ENCODE assay signal across 19 cellular contexts in the genomic region with DNA sequence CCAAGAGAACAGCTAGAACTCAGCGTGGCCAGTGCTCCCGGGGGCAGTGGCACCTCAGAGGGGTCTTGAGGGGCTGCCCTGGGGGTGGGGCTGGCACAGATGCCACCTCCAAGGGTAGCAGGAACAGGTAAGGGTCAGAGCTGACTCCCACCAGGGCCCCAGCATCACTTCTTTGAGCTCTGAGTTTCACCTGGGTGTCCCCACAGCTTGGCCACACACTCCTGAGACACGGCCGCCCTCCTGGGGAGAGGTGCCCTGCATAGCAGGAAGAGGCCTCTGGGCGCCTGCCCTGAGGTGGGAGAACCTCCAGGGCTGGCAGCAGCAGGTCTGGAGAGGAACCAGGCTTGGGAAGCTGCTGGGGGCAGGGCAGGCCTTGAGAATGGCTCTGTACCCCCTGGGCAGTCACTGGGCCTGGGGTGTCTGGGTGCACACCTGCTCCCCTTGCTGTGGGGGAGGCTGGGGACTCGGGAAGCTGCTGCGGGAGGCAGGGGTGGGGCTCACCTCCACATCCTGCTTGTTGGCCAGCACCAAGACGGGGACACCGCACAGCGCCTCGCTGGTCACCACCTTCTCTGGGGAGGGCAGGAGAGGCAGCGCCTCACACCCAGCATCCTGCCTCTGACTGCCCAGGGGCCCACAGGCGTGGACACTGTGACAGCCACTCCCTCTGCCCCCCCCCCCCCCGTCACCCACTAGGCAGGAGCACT. TPM values are rescaled to one million over a fixed set of nuclear protein-coding genes. Genes with fewer than 3 reads are reported as not detected.
A peak's percentile ranks its signal among the peaks of the same experiment; 100 is the strongest.
DNase-seq lines count a peak whose midpoint lies in the region; ATAC-seq and TF ChIP-seq lines count a peak whose summit lies in the region.
"Had no signal": no experiment of that assay in that cellular context is flagged by ENCODE, and none has a peak within 500 bp of the region (broad histone marks: within the 10 kb centered on the region; RNA-seq: fewer than 3 reads in every experiment).

No MANE protein-coding gene starts in this region.

- H2BK20ac ChIP-seq in IMR-90 (ENCODE audit: low read depth, low read length): no peak overlapping the region

- H4K20me1 ChIP-seq in IMR-90 (ENCODE audit: insufficient read depth, low read length): no peaks in the 10 kb centered on the region

- no peak overlapping the region for H3K18ac ChIP-seq in IMR-90 (ENCODE audit: low read depth, low read length)

- H3K23ac ChIP-seq in IMR-90 (ENCODE audit: low read depth, low read length): no peak overlapping the region

- DNase-seq in activated naive CD8-positive, alpha-beta T cell treated with anti-CD3 and anti-CD28 coated beads, Interleukin-2, amount 10 ng/mL, durations not matched to agents 7 days and 5 days: peak; percentile 35
- no peak for DNase-seq in activated naive CD8-positive, alpha-beta T cell treated with anti-CD3 and anti-CD28 coated beads, Interleukin-2, amount 50 U/mL, for 24 hours
- DNase-seq in IMR-90 (no peak), left cardiac atrium (peak; percentile 20), upper lobe of right lung (peak; percentile 55), DMS79 treated with DMSO at 0.1 percent for 48 hours (lab: John Stamatoyannopoulos, UW) (no peak)
- DNase-seq: activated CD4-positive, alpha-beta T cell treated with anti-CD3 and anti-CD28 coated beads, Interleukin-2, amount 50 U/mL, for 1 hour; activated naive CD4-positive, alpha-beta T cell treated with anti-CD3 and anti-CD28 coated beads for 36 hours; endodermal cell; NCI-H1417 treated with DMSO at 0.1 percent for 48 hours; NCI-H446 treated with DMSO at 0.1 percent for 48 hours; T-helper 17 cell had no signal

- H3K27ac ChIP-seq in IMR-90 (ENCODE audit: insufficient read depth, low read length): no peak overlapping the region
- H3K27ac ChIP-seq in upper lobe of right lung: no peak overlapping the region
- H3K27ac ChIP-seq: prostate gland, tibial artery had no signal

- no peak overlapping the region for H3K4me3 Mint-ChIP-seq in activated naive CD8-positive, alpha-beta T cell treated with anti-CD3 and anti-CD28 coated beads, Interleukin-2, amount 10 ng/mL, durations not matched to agents 7 days and 5 days
- no peak overlapping the region for H3K4me3 Mint-ChIP-seq in activated naive CD8-positive, alpha-beta T cell treated with anti-CD3 and anti-CD28 coated beads, Interleukin-2, amount 50 U/mL, for 24 hours
- H3K4me3 Mint-ChIP-seq: activated naive CD4-positive, alpha-beta T cell treated with anti-CD3 and anti-CD28 coated beads for 36 hours; endodermal cell; T-helper 17 cell had no signal

- no peaks in the 10 kb centered on the region for H3K9me1 ChIP-seq in IMR-90 (ENCODE audit: insufficient read depth, low read length)

- H2AFZ ChIP-seq in IMR-90 (replicated peaks; ENCODE audit: low read length, poor library complexity): no peak overlapping the region

- no peak overlapping the region for H3K14ac ChIP-seq in IMR-90 (replicated peaks; ENCODE audit: low read depth, low read length)

- H3K27me3 Mint-ChIP-seq in activated naive CD8-positive, alpha-beta T cell treated with anti-CD3 and anti-CD28 coated beads, Interleukin-2, amount 10 ng/mL, durations not matched to agents 7 days and 5 days: no peaks in the 10 kb centered on the region
- no peaks in the 10 kb centered on the region for H3K27me3 Mint-ChIP-seq in activated naive CD8-positive, alpha-beta T cell treated with anti-CD3 and anti-CD28 coated beads, Interleukin-2, amount 50 U/mL, for 24 hours
- H3K27me3 Mint-ChIP-seq: T-helper 17 cell had no signal

- BruUV-seq in IMR-90 (replicated peaks; lab: Mats Ljungman, UMichigan): no TSS peak

- TF ChIP-seq RAD21 in IMR-90 (IDR thresholded peaks at IDR 0.05; ENCODE audit: low read length): no peak

- H3K4me3 ChIP-seq in IMR-90 (ENCODE audit: insufficient read depth, low read depth, low read length): no peak overlapping the region
- no peak overlapping the region for H3K4me3 ChIP-seq in upper lobe of right lung
- H3K4me3 ChIP-seq: breast epithelium, gastroesophageal sphincter, mucosa of descending colon, prostate gland, tibial artery had no signal

- H2BK5ac ChIP-seq in IMR-90 (ENCODE audit: low read depth, low read length, poor library complexity, severe bottlenecking): peak overlapping the region; percentile 28

- no peak for ATAC-seq in activated naive CD8-positive, alpha-beta T cell treated with anti-CD3 and anti-CD28 coated beads, Interleukin-2, amount 10 ng/mL, durations not matched to agents 7 days and 5 days (ENCODE audit: low read depth)
- no peak for ATAC-seq in activated naive CD8-positive, alpha-beta T cell treated with anti-CD3 and anti-CD28 coated beads, Interleukin-2, amount 50 U/mL, for 24 hours
- ATAC-seq in IMR-90 (ENCODE audit: low read depth) (no peak), left cardiac atrium (no peak), upper lobe of right lung (no peak), GM19397 (IDR thresholded peaks at IDR 0.05; ENCODE audit: unreplicated experiment) (no peak), HG02759 (IDR thresholded peaks at IDR 0.05; ENCODE audit: unreplicated experiment) (no peak)
- ATAC-seq: gastroesophageal sphincter, mucosa of descending colon, T-helper 17 cell had no signal

- H3K36me3 Mint-ChIP-seq in activated naive CD8-positive, alpha-beta T cell treated with anti-CD3 and anti-CD28 coated beads, Interleukin-2, amount 10 ng/mL, durations not matched to agents 7 days and 5 days: peaks cover 3% of the 10 kb centered on the region
- H3K36me3 Mint-ChIP-seq in activated naive CD8-positive, alpha-beta T cell treated with anti-CD3 and anti-CD28 coated beads, Interleukin-2, amount 50 U/mL, for 24 hours (ENCODE audit: low read depth): peaks cover 12% of the 10 kb centered on the region

- no peak overlapping the region for H3K9ac ChIP-seq in IMR-90 (ENCODE audit: low read depth, low read length)

- H3K36me3 ChIP-seq in IMR-90 (ENCODE audit: control insufficient read depth, insufficient read depth, low read length) (peaks cover 30% of the 10 kb centered on the region), upper lobe of right lung (peaks cover 30% of the 10 kb centered on the region)

- H3K4ac ChIP-seq in IMR-90 (ENCODE audit: low read depth, low read length): no peak overlapping the region; the same call in 1 of the 2 replicates

- no peak overlapping the region for H3K56ac ChIP-seq in IMR-90 (ENCODE audit: extremely low read depth, insufficient read depth, low read length)

- no peak overlapping the region for H4K8ac ChIP-seq in IMR-90 (ENCODE audit: low read depth in 2 of 2, low read length in 2 of 2)

- peaks cover 24 to 76% of the 10 kb centered on the region in 2 experiments for H3K79me1 ChIP-seq in IMR-90 (ENCODE audit: low read depth in 1 of 2, low read length in 2 of 2)

- dilution Hi-C loops in IMR-90 (cut with HindIII; ENCODE audit: low sequenced_read_pairs, unreplicated experiment): no loop called here

- H2BK120ac ChIP-seq in IMR-90 (ENCODE audit: low read depth, low read length): no peak overlapping the region

- H3K4me1 Mint-ChIP-seq in activated naive CD8-positive, alpha-beta T cell treated with anti-CD3 and anti-CD28 coated beads, Interleukin-2, amount 10 ng/mL, durations not matched to agents 7 days and 5 days: peaks cover 8% of the 10 kb centered on the region
- H3K4me1 Mint-ChIP-seq in activated naive CD8-positive, alpha-beta T cell treated with anti-CD3 and anti-CD28 coated beads, Interleukin-2, amount 50 U/mL, for 24 hours: peaks cover 35% of the 10 kb centered on the region

- no peak overlapping the region for H3K4me2 ChIP-seq in IMR-90 (ENCODE audit: low read depth, low read length)

- CTCF ChIA-PET in IMR-90 (lab: Yijun Ruan, JAX): no interaction called here

- WGBS in IMR-90 (ENCODE audit: extremely low coverage in 2 of 2, insufficient read length in 1 of 2), 2 experiments: no CpG with 5 or more reads among the region's 14 CpGs

- POLR2A ChIA-PET in activated naive CD8-positive, alpha-beta T cell treated with anti-CD3 and anti-CD28 coated beads, Interleukin-2, amount 10 ng/mL, durations not matched to agents 7 days and 5 days (lab: Charles Lee): interaction anchor here (0.7 kb wide), 1 partner anchor 180 kb away, joined by 3 read pairs; no protein-coding TSS in a partner anchor
- POLR2A ChIA-PET in IMR-90 (lab: Charles Lee; ENCODE audit: unreplicated experiment): no interaction called here

- no peak overlapping the region for H2AK5ac ChIP-seq in IMR-90 (ENCODE audit: low read depth, low read length)

- no peaks in the 10 kb centered on the region for H3K9me3 Mint-ChIP-seq in activated naive CD8-positive, alpha-beta T cell treated with anti-CD3 and anti-CD28 coated beads, Interleukin-2, amount 10 ng/mL, durations not matched to agents 7 days and 5 days
- no peaks in the 10 kb centered on the region for H3K9me3 Mint-ChIP-seq in activated naive CD8-positive, alpha-beta T cell treated with anti-CD3 and anti-CD28 coated beads, Interleukin-2, amount 50 U/mL, for 24 hours
- H3K9me3 Mint-ChIP-seq: activated naive CD4-positive, alpha-beta T cell treated with anti-CD3 and anti-CD28 coated beads for 36 hours; endodermal cell had no signal

- H2AK9ac ChIP-seq in IMR-90 (replicated peaks; ENCODE audit: low read depth, low read length, poor library complexity): peak overlapping the region; percentile 84

- H2BK15ac ChIP-seq in IMR-90 (ENCODE audit: low read depth, low read length): no peak overlapping the region

- no peak overlapping the region for H4K5ac ChIP-seq in IMR-90 (ENCODE audit: low read depth, low read length)

- H3K4me1 ChIP-seq in IMR-90 (ENCODE audit: control insufficient read depth, insufficient read depth, low read length): peaks cover 25% of the 10 kb centered on the region
- H3K4me1 ChIP-seq in upper lobe of right lung: peaks cover 18% of the 10 kb centered on the region

- in situ Hi-C loops in IMR-90 (cut with MboI; ENCODE audit: low sequenced_read_pairs): loop anchor here (10.0 kb wide), 1 partner anchor 163 kb away; a partner anchor contains a TSS

- H4K91ac ChIP-seq in IMR-90 (ENCODE audit: insufficient read depth, low read depth, low read length): no peak overlapping the region

- intact Hi-C loops in IMR-90 (cut with micrococcal nuclease) (no loop called here), left cardiac atrium (cut with DNase I) (no loop called here), upper lobe of right lung (cut with DNase I) (no loop called here)

- no peak overlapping the region for H3K27ac Mint-ChIP-seq in activated naive CD8-positive, alpha-beta T cell treated with anti-CD3 and anti-CD28 coated beads, Interleukin-2, amount 10 ng/mL, durations not matched to agents 7 days and 5 days
- no peak overlapping the region for H3K27ac Mint-ChIP-seq in activated naive CD8-positive, alpha-beta T cell treated with anti-CD3 and anti-CD28 coated beads, Interleukin-2, amount 50 U/mL, for 24 hours
- H3K27ac Mint-ChIP-seq: endodermal cell had no signal

- TF ChIP-seq CTCF in IMR-90 (conservative IDR thresholded peaks at IDR 0.05; ENCODE audit: low read depth, low read length) (no peak), upper lobe of right lung (IDR thresholded peaks at IDR 0.05) (no peak)

- H3K9me3 ChIP-seq in IMR-90 (ENCODE audit: control insufficient read depth, insufficient read depth, low read length) (no peaks in the 10 kb centered on the region), upper lobe of right lung (no peaks in the 10 kb centered on the region)
- H3K9me3 ChIP-seq: breast epithelium, gastroesophageal sphincter, mucosa of descending colon, prostate gland, tibial artery had no signal

- H3K27me3 ChIP-seq in IMR-90 (ENCODE audit: control insufficient read depth, insufficient read depth, low read length) (no peaks in the 10 kb centered on the region), upper lobe of right lung (no peaks in the 10 kb centered on the region)
- H3K27me3 ChIP-seq: breast epithelium, gastroesophageal sphincter, tibial artery had no signal

- TF ChIP-seq POLR2A in IMR-90 (IDR thresholded peaks at IDR 0.05; ENCODE audit: low read depth, low read length): no peak

RNA-seq across cellular contexts. Expression of a gene that starts 5.0 kb away (rescaled TPM):
- total RNA-seq in activated naive CD8-positive, alpha-beta T cell treated with anti-CD3 and anti-CD28 coated beads, Interleukin-2, amount 10 ng/mL, durations not matched to agents 7 days and 5 days: not detected
- 1.1 and 1.3 TPM in 2 replicates for total RNA-seq in IMR-90 (2012; rRNA removed)
- polyA plus RNA-seq in IMR-90 (2012; rRNA removed): 11.0 and 12.0 TPM in 2 replicates
- polyA plus RNA-seq in IMR-90 (2012; cell fraction: cytosol; rRNA removed): 3.7 and 18.0 TPM in 2 replicates
- polyA plus RNA-seq in IMR-90 (2012; cell fraction: nucleus; rRNA removed; ENCODE audit: low replicate concordance): 22.6 and 133 TPM in 2 replicates
- 10 to 100 TPM in 1 of 2 donors, 1 to 10 TPM in 1; 1.4 to 10.1 TPM for total RNA-seq in left cardiac atrium
- 14.4 TPM for total RNA-seq in upper lobe of right lung
- total RNA-seq: activated naive CD4-positive, alpha-beta T cell treated with anti-CD3 and anti-CD28 coated beads for 36 hours; endodermal cell; T-helper 17 cell had no signal

RNA-seq across cellular contexts. Expression of a gene that starts 6.3 kb away (rescaled TPM):
- 10 to 100 TPM; 68.8 to 73.1 TPM for total RNA-seq in activated naive CD8-positive, alpha-beta T cell treated with anti-CD3 and anti-CD28 coated beads, Interleukin-2, amount 10 ng/mL, durations not matched to agents 7 days and 5 days
- 25.3 and 29.2 TPM in 2 replicates for total RNA-seq in IMR-90 (2012; rRNA removed)
- polyA plus RNA-seq in IMR-90 (2012; rRNA removed): 36.3 and 36.6 TPM in 2 replicates
- polyA plus RNA-seq in IMR-90 (2012; cell fraction: cytosol; rRNA removed): 36.7 and 61.6 TPM in 2 replicates
- 102 and 139 TPM in 2 replicates for polyA plus RNA-seq in IMR-90 (2012; cell fraction: nucleus; rRNA removed; ENCODE audit: low replicate concordance)
- 10 to 100 TPM; 36.8 to 44.9 TPM for total RNA-seq in left cardiac atrium
- 49.4 TPM for total RNA-seq in upper lobe of right lung

RNA-seq across cellular contexts. Expression of a gene that starts 6.4 kb away (rescaled TPM):
- total RNA-seq in activated naive CD8-positive, alpha-beta T cell treated with anti-CD3 and anti-CD28 coated beads, Interleukin-2, amount 10 ng/mL, durations not matched to agents 7 days and 5 days: 10 to 100 TPM; 43.0 to 44.5 TPM
- 13.4 and 15.6 TPM in 2 replicates for total RNA-seq in IMR-90 (2012; rRNA removed)
- polyA plus RNA-seq in IMR-90 (2012; rRNA removed): 20.2 and 21.1 TPM in 2 replicates
- polyA plus RNA-seq in IMR-90 (2012; cell fraction: cytosol; rRNA removed): 18.9 and 24.7 TPM in 2 replicates
- 80.8 and 206 TPM in 2 replicates for polyA plus RNA-seq in IMR-90 (2012; cell fraction: nucleus; rRNA removed; ENCODE audit: low replicate concordance)
- 10 to 100 TPM; 16.4 to 18.6 TPM for total RNA-seq in left cardiac atrium
- 27.6 TPM for total RNA-seq in upper lobe of right lung

RNA-seq across cellular contexts. Expression of a gene that starts 35.0 kb away (rescaled TPM):
- total RNA-seq in activated naive CD8-positive, alpha-beta T cell treated with anti-CD3 and anti-CD28 coated beads, Interleukin-2, amount 10 ng/mL, durations not matched to agents 7 days and 5 days: 100 to 1,000 TPM; 144 to 159 TPM
- total RNA-seq in IMR-90 (2012; rRNA removed) (0.28 and 0.36 TPM in 2 replicates), left cardiac atrium (1 to 10 TPM; 3.6 to 3.7 TPM), upper lobe of right lung (7.8 TPM)
- polyA plus RNA-seq in IMR-90 (2012; rRNA removed): 7.8 and 11.9 TPM in 2 replicates
- polyA plus RNA-seq in IMR-90 (2012; cell fraction: cytosol; rRNA removed): 3.9 and 6.3 TPM in 2 replicates
- 79.5 and 363 TPM in 2 replicates for polyA plus RNA-seq in IMR-90 (2012; cell fraction: nucleus; rRNA removed; ENCODE audit: low replicate concordance)

RNA-seq across cellular contexts. Expression of a gene that starts 38.1 kb away (rescaled TPM):
- total RNA-seq in activated naive CD8-positive, alpha-beta T cell treated with anti-CD3 and anti-CD28 coated beads, Interleukin-2, amount 10 ng/mL, durations not matched to agents 7 days and 5 days: 100 to 1,000 TPM; 128 to 134 TPM
- total RNA-seq in IMR-90 (2012; rRNA removed): 5.0 and 8.1 TPM in 2 replicates
- polyA plus RNA-seq in IMR-90 (2012; rRNA removed): 50.3 and 71.4 TPM in 2 replicates
- polyA plus RNA-seq in IMR-90 (2012; cell fraction: cytosol; rRNA removed): 56.6 and 65.4 TPM in 2 replicates
- polyA plus RNA-seq in IMR-90 (2012; cell fraction: nucleus; rRNA removed; ENCODE audit: low replicate concordance): 199 and 567 TPM in 2 replicates
- 10 to 100 TPM; 47.9 to 71.0 TPM for total RNA-seq in left cardiac atrium
- total RNA-seq in upper lobe of right lung: 64.1 TPM

Comparison
In these comparisons a context has a peak if more than half of its experiments do, and no peak if none do; other contexts are left out.
1. DNase-seq: peak in activated naive CD8-positive, alpha-beta T cell treated with anti-CD3 and anti-CD28 coated beads, Interleukin-2, amount 10 ng/mL, durations not matched to agents 7 days and 5 days (single experiment), left cardiac atrium (single experiment) and upper lobe of right lung (single experiment); none in activated naive CD8-positive, alpha-beta T cell treated with anti-CD3 and anti-CD28 coated beads, Interleukin-2, amount 50 U/mL, for 24 hours (single experiment), IMR-90 (single experiment) and DMS79 treated with DMSO at 0.1 percent for 48 hours (single experiment).